Comparison of ENCODE assay signal across 17 cellular contexts in genomic region chr10:93077860-93078337, GRCh38. TPM values are rescaled to one million over a fixed set of nuclear protein-coding genes. Genes with fewer than 3 reads are reported as not detected.
"Had no signal": no experiment of that assay in that cellular context is flagged by ENCODE, and none has a peak within 500 bp of the region (broad histone marks: within the 10 kb centered on the region; RNA-seq: fewer than 3 reads in every experiment).

No MANE protein-coding gene starts in this region.

- H3K36me3 ChIP-seq: neural progenitor cell had no signal

- H3K4me3 ChIP-seq: lung, neural progenitor cell had no signal

- DNase-seq: activated CD4-positive, alpha-beta memory T cell treated with anti-CD3 and anti-CD28 coated beads for 36 hours; activated CD4-positive, alpha-beta T cell treated with anti-CD3 and anti-CD28 coated beads for 36 hours; activated CD8-positive, alpha-beta memory T cell treated with anti-CD3 and anti-CD28 coated beads, Interleukin-2, amount 10 ng/mL, durations not matched to agents 7 days and 5 days; activated naive CD4-positive, alpha-beta T cell treated with anti-CD3 and anti-CD28 coated beads, Interleukin-2, amount 50 U/mL, for 16 hours; activated T-cell treated with anti-CD3 and anti-CD28 coated beads, Interleukin-2, amount 50 U/mL, for 1 hour; amniotic stem cell; foreskin melanocyte; immature natural killer cell; naive B cell had no signal

- H3K79me2 ChIP-seq: parathyroid adenoma had no signal

- ATAC-seq: activated CD4-positive, alpha-beta T cell treated with anti-CD3 and anti-CD28 coated beads for 36 hours; activated CD8-positive, alpha-beta memory T cell treated with anti-CD3 and anti-CD28 coated beads, Interleukin-2, amount 10 ng/mL, durations not matched to agents 7 days and 5 days; stimulated activated effector memory CD8-positive, alpha-beta T cell treated with anti-CD3 and anti-CD28 coated beads, Interleukin-12 subunit alpha, Interleukin-12 subunit beta, amount 100 ng/mL, for 72 hours had no signal

- H2AFZ ChIP-seq: neural progenitor cell, parathyroid adenoma had no signal

- H3K9ac ChIP-seq: neural progenitor cell, parathyroid adenoma had no signal

- H3K27ac ChIP-seq: neural progenitor cell, parathyroid adenoma, VCaP had no signal

- H3K4me2 ChIP-seq: neural progenitor cell had no signal

RNA-seq across cellular contexts. Expression of gene CYP26A1, which starts 4.2 kb away (rescaled TPM):
- total RNA-seq: activated CD4-positive, alpha-beta memory T cell treated with anti-CD3 and anti-CD28 coated beads for 36 hours; activated CD4-positive, alpha-beta T cell treated with anti-CD3 and anti-CD28 coated beads for 36 hours; activated CD8-positive, alpha-beta memory T cell treated with anti-CD3 and anti-CD28 coated beads, Interleukin-2, amount 10 ng/mL, durations not matched to agents 7 days and 5 days; cardiac septum; lung; mononuclear cell; urinary bladder had no signal

RNA-seq across cellular contexts. Expression of gene CYP26C1, which starts 17.3 kb away (rescaled TPM):
- total RNA-seq: activated CD4-positive, alpha-beta memory T cell treated with anti-CD3 and anti-CD28 coated beads for 36 hours; cardiac septum; mononuclear cell; urinary bladder had no signal
